29 cellular contexts compared by ENCODE assay signal in the genomic region with DNA sequence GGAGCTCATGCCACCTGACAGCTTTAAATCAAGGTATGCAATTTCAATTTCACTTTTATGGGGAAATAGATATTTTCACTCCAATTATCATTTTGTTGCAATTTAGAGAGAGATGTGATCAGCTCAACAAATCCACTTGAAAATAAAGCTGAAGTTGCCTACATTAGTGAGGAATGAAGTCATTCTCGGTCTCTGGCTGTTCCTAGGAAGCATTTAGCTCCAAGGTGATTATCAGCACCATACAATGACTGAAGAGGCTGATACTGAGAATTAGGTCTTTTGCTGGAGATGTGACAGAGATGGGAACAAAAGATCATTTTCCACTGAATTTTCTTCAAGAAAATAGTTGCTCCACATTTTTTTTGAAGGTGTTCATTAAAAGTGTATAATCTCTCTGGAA.
"Had no signal": no experiment of that assay in that cellular context is flagged by ENCODE, and none has a peak within 500 bp of the region (broad histone marks: within the 10 kb centered on the region; RNA-seq: fewer than 3 reads in every experiment).

No MANE protein-coding gene starts in this region.

- H3K27me3 ChIP-seq: adrenal gland, body of pancreas, brain microvascular endothelial cell, breast epithelium had no signal

- H3K36me3 ChIP-seq: adrenal gland, brain microvascular endothelial cell, breast epithelium had no signal

- H3K4me1 ChIP-seq: adrenal gland, body of pancreas, breast epithelium had no signal

- DNase-seq: activated B cell treated with CpG ODN at 0.5 μM for 24 hours; activated CD4-positive, alpha-beta memory T cell treated with anti-CD3 and anti-CD28 coated beads for 36 hours; activated CD4-positive, alpha-beta T cell treated with anti-CD3 and anti-CD28 coated beads for 4 hours; activated CD4-positive, alpha-beta T cell treated with anti-CD3 and anti-CD28 coated beads, Interleukin-2, amount 10 ng/mL, durations not matched to agents 24 days and 14 days; activated CD4-positive, alpha-beta T cell treated with anti-CD3 and anti-CD28 coated beads, Interleukin-2, amount 50 U/mL, for 1 hour; activated CD4-positive, alpha-beta T cell treated with anti-CD3 and anti-CD28 coated beads, Interleukin-2, amount 50 U/mL, for 4 hours; activated CD4-positive, CD25-positive, alpha-beta regulatory T cell treated with anti-CD3 and anti-CD28 coated beads, Interleukin-2, amount 50 U/mL, for 72 hours; activated CD8-positive, alpha-beta memory T cell treated with anti-CD3 and anti-CD28 coated beads, Interleukin-2, amount 50 U/mL, for 4 hours; activated CD8-positive, alpha-beta T cell treated with anti-CD3 and anti-CD28 coated beads for 36 hours; activated effector memory CD4-positive, alpha-beta T cell treated with anti-CD3 and anti-CD28 coated beads, Interleukin-2, amount 50 U/mL, for 16 hours; activated gamma-delta T cell treated with Interleukin-2 at 50 U/mL for 16 hours; activated naive CD4-positive, alpha-beta T cell; activated naive CD4-positive, alpha-beta T cell treated with anti-CD3 and anti-CD28 coated beads for 36 hours; activated naive CD4-positive, alpha-beta T cell treated with anti-CD3 and anti-CD28 coated beads, Interleukin-2, amount 50 U/mL, for 16 hours; activated naive CD8-positive, alpha-beta T cell treated with anti-CD3 and anti-CD28 coated beads for 36 hours; activated T-cell treated with anti-CD3 and anti-CD28 coated beads for 4 hours; activated T-cell treated with anti-CD3 and anti-CD28 coated beads, Interleukin-2, amount 50 U/mL, for 1 hour; activated T-cell treated with anti-CD3 and anti-CD28 coated beads, Interleukin-2, amount 50 U/mL, for 4 hours; activated T-cell treated with anti-CD3 and anti-CD28 coated beads, Interleukin-2, amount 50 U/mL, for 72 hours; adrenal gland; amniotic stem cell; aorta; body of pancreas; brain microvascular endothelial cell; central memory CD4-positive, alpha-beta T cell; T-helper 17 cell; T-helper 9 cell had no signal

- H3K27ac ChIP-seq: adrenal gland, body of pancreas, brain microvascular endothelial cell, breast epithelium, VCaP had no signal

- H3K4me3 ChIP-seq: adrenal gland, body of pancreas, breast epithelium had no signal
